In genomic region chr6:51045548-51045947, GRCh38 we compare ENCODE assay signal across 17 cellular contexts.
DNase-seq lines count a peak whose midpoint lies in the region; ATAC-seq, FAIRE-seq and TF ChIP-seq lines count a peak whose summit lies in the region.
"Had no signal": no experiment of that assay in that cellular context is flagged by ENCODE, and none has a peak within 500 bp of the region (broad histone marks: within the 10 kb centered on the region; RNA-seq: fewer than 3 reads in every experiment).

No MANE protein-coding gene starts in this region.

- TF ChIP-seq CTCF in K562 (IDR thresholded peaks at IDR 0.05 in 2 of 3, conservative IDR thresholded peaks at IDR 0.05 in 1 of 3; ENCODE audit: insufficient read depth in 2 of 3, low read depth in 1 of 3, low read length in 3 of 3): no peak

- H3K4me3 ChIP-seq in K562: no peak overlapping the region

- H3K4me2 ChIP-seq in K562 (ENCODE audit: insufficient read depth, low read length): no peak overlapping the region

- in situ Hi-C loops in K562 (cut with MboI): no loop called here

- no peak for TF ChIP-seq EP300 in K562 (IDR thresholded peaks at IDR 0.05; ENCODE audit: low read length)

- FAIRE-seq in K562 (lab: Jason Lieb, UNC): no peak

- ATAC-seq in K562 (no peak), GM21619 (IDR thresholded peaks at IDR 0.05; ENCODE audit: unreplicated experiment) (no peak)
- ATAC-seq: T-cell had no signal

- H3K4me1 ChIP-seq in K562 (replicated peaks in 1 of 2; ENCODE audit: control insufficient read depth in 2 of 2, insufficient read depth in 2 of 2, low read length in 2 of 2): peaks cover 7 to 27% of the 10 kb centered on the region in 2 experiments

- no peaks in the 10 kb centered on the region for H3K9me1 ChIP-seq in K562 (ENCODE audit: control insufficient read depth, insufficient read depth, low read length)

- DNase-seq in DMS153 (lab: John Stamatoyannopoulos, UW) (peak; percentile 17), NCI-H128 (lab: John Stamatoyannopoulos, UW; ENCODE audit: unreplicated experiment) (peak; percentile 60), NCI-H2171 (lab: John Stamatoyannopoulos, UW) (peak; percentile 31), K562 (ENCODE audit: extremely low read depth in 1 of 4, low spot score in 3 of 4) (no peak), Ammon's horn (ENCODE audit: low spot score) (no peak)
- DNase-seq in activated CD8-positive, alpha-beta memory T cell treated with anti-CD3 and anti-CD28 coated beads, Interleukin-2, amount 50 U/mL, for 48 hours: no peak
- DNase-seq in stimulated activated CD4-positive, alpha-beta T cell treated with anti-CD3 and anti-CD28 coated beads, Interleukin-2, amount 100 ng/mL, for 48 hours: no peak
- DNase-seq: AML-193; CD4-positive, alpha-beta memory T cell; GOT3; KBM-7; NCI-H1092 treated with DMSO at 0.1 percent for 48 hours; NCI-H526 treated with DMSO at 0.1 percent for 48 hours; T-cell; T1000 had no signal

- no peaks in the 10 kb centered on the region for H3K9me3 ChIP-seq in K562 (replicated peaks; ENCODE audit: control insufficient read depth, insufficient read depth, low read depth, low read length)

- POLR2A ChIA-PET in K562 (lab: Yijun Ruan, JAX): no interaction called here

- WGBS in K562 (ENCODE audit: insufficient coverage, low coverage, missing lambda C conversion rate): 80% methylated on average over 2 of the region's 2 CpGs

- no peak overlapping the region for H3K27ac ChIP-seq in K562 (ENCODE audit: extremely low read depth, low read depth, low read length)
- H3K27ac ChIP-seq: RWPE1 had no signal

- H3K9ac ChIP-seq in K562 (ENCODE audit: insufficient read depth in 1 of 2, low read depth in 2 of 2, low read length in 2 of 2): no peak overlapping the region

- no peaks in the 10 kb centered on the region for H3K27me3 ChIP-seq in K562 (ENCODE audit: control insufficient read depth in 2 of 2, insufficient read depth in 2 of 2, low read length in 2 of 2)

- no peak for TF ChIP-seq RAD21 in K562 (CRISPR knock-in tag; conservative IDR thresholded peaks at IDR 0.05 in 1 of 2, IDR thresholded peaks at IDR 0.05 in 1 of 2)

- H2AFZ ChIP-seq in K562 (ENCODE audit: low read depth, low read length): peak overlapping the region; percentile 21; the same call in 1 of the 2 replicates

- TF ChIP-seq POLR2A in K562 (conservative IDR thresholded peaks at IDR 0.05): no peak

- CTCF ChIA-PET in K562 (lab: Yijun Ruan, JAX; ENCODE audit: low intra/inter-chr PET ratio): no interaction called here

- BruUV-seq in K562 (replicated peaks; lab: Mats Ljungman, UMichigan): no TSS peak

- no peaks in the 10 kb centered on the region for H3K79me2 ChIP-seq in K562 (ENCODE audit: control insufficient read depth, insufficient read depth, low read length)

- H3K36me3 ChIP-seq in K562 (ENCODE audit: control insufficient read depth, insufficient read depth, low read length): no peaks in the 10 kb centered on the region

- H4K20me1 ChIP-seq in K562 (replicated peaks; ENCODE audit: control insufficient read depth, insufficient read depth, low read length): no peaks in the 10 kb centered on the region

- intact Hi-C loops in K562 (cut with micrococcal nuclease): no loop called here

TF ChIP-seq in K562, 482 proteins besides CTCF, POLR2A, EP300 and RAD21:
- TF ChIP-seq CEBPB (tag; IDR thresholded peaks at IDR 0.05) (peak; percentile 35; the same call in 1 of the 2 replicates), ZBTB12 (CRISPR knock-in tag; IDR thresholded peaks at IDR 0.05) (no peak)

Comparison
In these comparisons a context has a peak if more than half of its experiments do, and no peak if none do; other contexts are left out.
1. DNase-seq: peak in DMS153 (single experiment), NCI-H128 (single experiment) and NCI-H2171 (single experiment); none in K562 (0 of 4), Ammon's horn (single experiment), activated CD8-positive, alpha-beta memory T cell treated with anti-CD3 and anti-CD28 coated beads, Interleukin-2, amount 50 U/mL, for 48 hours (single experiment) and stimulated activated CD4-positive, alpha-beta T cell treated with anti-CD3 and anti-CD28 coated beads, Interleukin-2, amount 100 ng/mL, for 48 hours (0 of 2).